In genomic region chr11:113289341-113290187, GRCh38 we compare ENCODE assay signal across 8 cellular contexts. TPM values are rescaled to one million over a fixed set of nuclear protein-coding genes. Genes with fewer than 3 reads are reported as not detected.
DNase-seq lines count a peak whose midpoint lies in the region; ATAC-seq and TF ChIP-seq lines count a peak whose summit lies in the region.

No MANE protein-coding gene starts in this region.

- no peak overlapping the region for H3K4me3 ChIP-seq in GM06990 (replicated peaks; ENCODE audit: low read depth, low read length)
- H3K4me3 ChIP-seq in left ventricle myocardium inferior, result no peak overlapping the region
- no peak overlapping the region for H3K4me3 ChIP-seq in gastrocnemius medialis

- peak; percentile 95 for TF ChIP-seq CTCF in GM06990 (IDR thresholded peaks at IDR 0.05; ENCODE audit: insufficient read depth, low read length, poor library complexity, severe bottlenecking)
- peak; percentile 96 for TF ChIP-seq CTCF in left ventricle myocardium inferior (IDR thresholded peaks at IDR 0.05; ENCODE audit: borderline replicate concordance)
- peak; percentile 76 to 92 (median 83) for TF ChIP-seq CTCF in gastrocnemius medialis (IDR thresholded peaks at IDR 0.05 in 4 of 5, conservative IDR thresholded peaks at IDR 0.05 in 1 of 5)

- in situ Hi-C loops in gastrocnemius medialis (cut with MboI; ENCODE audit: low sequenced_read_pairs in 4 of 4), result loop anchor here (5.0 to 25.0 kb wide), 8 partner anchors 102 to 1077 kb away; no protein-coding TSS in a partner anchor

- DNase-seq in GM06990 (ENCODE audit: extremely low read depth, insufficient read length), result peak; percentile 47
- peak; percentile 15 to 38 for DNase-seq in Kasumi-1 (lab: John Stamatoyannopoulos, UW)
- DNase-seq in SK-N-DZ (ENCODE audit: low spot score), result peak; percentile 38
- DNase-seq in activated naive CD8-positive, alpha-beta T cell treated with anti-CD3 and anti-CD28 coated beads, Interleukin-2, amount 50 U/mL, for 16 hours (ENCODE audit: low read depth, low spot score), result peak; percentile 18
- DNase-seq in left ventricle myocardium inferior, result peak; percentile 46
- peak; percentile 18 to 26 for DNase-seq in gastrocnemius medialis

- H3K4me1 ChIP-seq in left ventricle myocardium inferior (peaks cover 16% of the 10 kb centered on the region), gastrocnemius medialis (no peaks in the 10 kb centered on the region)

- ATAC-seq in GM21786 (IDR thresholded peaks at IDR 0.05; ENCODE audit: unreplicated experiment) (peak; percentile 89), gastrocnemius medialis (peak; percentile 66 to 80), GM18519 (IDR thresholded peaks at IDR 0.05; ENCODE audit: low FRiP score, unreplicated experiment) (no peak)

- H3K9me3 ChIP-seq in left ventricle myocardium inferior (replicated peaks), result no peaks in the 10 kb centered on the region
- no peaks in the 10 kb centered on the region for H3K9me3 ChIP-seq in gastrocnemius medialis

- no peak for TF ChIP-seq POLR2A in gastrocnemius medialis (IDR thresholded peaks at IDR 0.05)

- H3K36me3 ChIP-seq in GM06990 (ENCODE audit: control insufficient read depth, insufficient read depth, low read length), result no peaks in the 10 kb centered on the region
- no peaks in the 10 kb centered on the region for H3K36me3 ChIP-seq in left ventricle myocardium inferior
- H3K36me3 ChIP-seq in gastrocnemius medialis, result no peaks in the 10 kb centered on the region

- H3K27me3 ChIP-seq in GM06990 (replicated peaks; ENCODE audit: control insufficient read depth, insufficient read depth, low read length), result no peaks in the 10 kb centered on the region
- peaks cover 9% of the 10 kb centered on the region for H3K27me3 ChIP-seq in left ventricle myocardium inferior (ENCODE audit: low read depth)
- H3K27me3 ChIP-seq in gastrocnemius medialis, result peaks cover 0 to 4% (median under 1%) of the 10 kb centered on the region in 3 donors

- intact Hi-C loops in left ventricle myocardium inferior (cut with micrococcal nuclease), result loop anchor here (5.0 kb wide), 1 partner anchor 702 kb away; no protein-coding TSS in a partner anchor
- intact Hi-C loops in gastrocnemius medialis (cut with DNase I; ENCODE audit: low total_unique reads), result loop anchor here (2.0 to 10.0 kb wide), 3 partner anchors 125 to 999 kb away; no protein-coding TSS in a partner anchor

- H3K27ac ChIP-seq in left ventricle myocardium inferior (replicated peaks), result no peak overlapping the region
- H3K27ac ChIP-seq in gastrocnemius medialis, result no peak overlapping the region

RNA-seq across cellular contexts. Expression of gene TTC12, which starts 24.8 kb away (rescaled TPM):
- 6.3 and 6.8 TPM in 2 replicates for polyA plus RNA-seq in SK-N-DZ (2014; cell fraction: cytosol; rRNA removed)
- polyA plus RNA-seq in SK-N-DZ (2014; cell fraction: nucleus; rRNA removed), result 24.4 and 27.1 TPM in 2 replicates
- total RNA-seq in left ventricle myocardium inferior, result 5.5 TPM
- total RNA-seq in gastrocnemius medialis, result 10 to 100 TPM in 1 of 4 donors, 1 to 10 TPM in 3; 3.5 to 22.5 (median 5.2) TPM
